Comparison of ENCODE assay signal across 8 cellular contexts in the genomic region with DNA sequence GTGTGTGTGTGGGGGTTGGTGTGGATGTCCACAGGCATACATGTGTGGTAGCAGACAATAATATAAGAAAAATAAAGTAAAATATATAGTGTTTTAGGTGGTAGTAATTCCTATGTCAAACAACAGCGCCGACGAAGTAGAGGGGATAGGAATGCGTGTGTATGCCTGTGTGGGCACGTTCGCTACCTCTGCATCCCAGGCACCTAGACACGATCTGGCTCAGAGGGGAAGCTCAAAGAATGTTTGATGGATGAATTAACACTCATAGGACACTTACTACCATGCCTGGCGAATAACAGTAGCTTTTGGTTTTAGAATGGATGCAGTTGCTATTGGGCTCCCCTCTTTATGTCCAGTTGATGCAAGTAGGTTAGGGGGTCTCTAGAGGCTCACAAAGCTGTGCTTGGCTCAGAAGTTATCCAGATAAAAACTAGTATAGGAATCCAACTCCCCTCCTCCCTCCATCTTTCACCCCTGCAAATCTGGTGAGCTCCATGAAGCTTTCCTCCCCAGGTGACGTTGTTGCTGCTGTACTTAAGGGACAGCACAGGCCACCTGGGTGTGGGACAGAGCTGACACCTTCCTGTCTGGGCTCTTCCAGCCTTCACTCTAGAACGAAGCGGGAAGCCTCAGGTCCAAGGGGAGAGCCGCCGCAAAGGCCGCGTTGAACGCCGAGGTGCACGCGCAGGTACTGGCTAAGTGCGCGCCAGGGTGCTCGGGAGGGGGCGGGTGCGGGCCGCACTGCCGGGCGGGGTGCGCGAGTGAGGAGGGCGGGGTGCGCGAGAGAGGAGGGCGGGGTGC.
DNase-seq lines count a peak whose midpoint lies in the region; ATAC-seq and TF ChIP-seq lines count a peak whose summit lies in the region.

No MANE protein-coding gene starts in this region.

- H3K27me3 ChIP-seq in OCI-LY3 (ENCODE audit: low read depth, low read length) (peaks cover 55% of the 10 kb centered on the region), tibial artery (no peaks in the 10 kb centered on the region)

- H3K27ac ChIP-seq in OCI-LY3 (ENCODE audit: low read length) (no peak overlapping the region), tibial artery (peak overlapping the region; percentile 55 to 77)

- H2AFZ ChIP-seq in OCI-LY3 (ENCODE audit: low read depth, low read length), result peak overlapping the region; percentile 83

- intact Hi-C loops in tibial artery (cut with DNase I; ENCODE audit: low total_unique reads), result loop anchor here (10.0 kb wide), 1 partner anchor 679 kb away; a partner anchor contains a TSS

- peaks cover 74% of the 10 kb centered on the region for H3K27me3 Mint-ChIP-seq in progenitor cell of endocrine pancreas

- H3K9ac ChIP-seq in OCI-LY3 (ENCODE audit: low read length), result peak overlapping the region; percentile 30; the same call in 1 of the 2 replicates

- no peaks in the 10 kb centered on the region for H3K79me2 ChIP-seq in OCI-LY3 (ENCODE audit: low read length)

- no peaks in the 10 kb centered on the region for H4K20me1 ChIP-seq in OCI-LY3 (ENCODE audit: insufficient read depth, low read length)

- H3K4me1 ChIP-seq in OCI-LY3 (ENCODE audit: low read length) (0 out of 2 replicates have a peak, but pooled peaks cover 3% of the 10 kb centered on the region), tibial artery (peaks cover 0 to 11% (median 8%) of the 10 kb centered on the region in 4 donors)

- H3K36me3 ChIP-seq in OCI-LY3 (replicated peaks; ENCODE audit: low read depth, low read length), result no peaks in the 10 kb centered on the region
- no peaks in the 10 kb centered on the region for H3K36me3 ChIP-seq in tibial artery

- H3K4me3 ChIP-seq in OCI-LY3 (ENCODE audit: low read length) (peak overlapping the region; percentile 78), tibial artery (peak overlapping the region; percentile 48 to 51)

- H3K4me2 ChIP-seq in OCI-LY3 (ENCODE audit: low read length), result peak overlapping the region; percentile 77

- peak; percentile 75 for DNase-seq in activated effector memory CD4-positive, alpha-beta T cell treated with Interleukin-2 at 50 U/mL for 16 hours
- DNase-seq in globus pallidus (ENCODE audit: low spot score), result peak; percentile 42
- no peak for DNase-seq in progenitor cell of endocrine pancreas (ENCODE audit: low spot score, unreplicated experiment)
- DNase-seq in tibial artery, result peak; percentile 49 to 78
- DNase-seq in epidermal melanocyte (ENCODE audit: insufficient read length, low spot score), result no peak

- no peaks in the 10 kb centered on the region for H3K9me3 ChIP-seq in OCI-LY3 (ENCODE audit: insufficient read depth, low read length)
- no peaks in the 10 kb centered on the region for H3K9me3 ChIP-seq in tibial artery

- H3K4me3 Mint-ChIP-seq in progenitor cell of endocrine pancreas (ENCODE audit: low read depth), result peak overlapping the region; percentile 77

- H3K36me3 Mint-ChIP-seq in progenitor cell of endocrine pancreas (ENCODE audit: insufficient read depth), result no peaks in the 10 kb centered on the region

- no peaks in the 10 kb centered on the region for H3K4me1 Mint-ChIP-seq in progenitor cell of endocrine pancreas (ENCODE audit: low read depth)

- peak overlapping the region; percentile 88 for H3K27ac Mint-ChIP-seq in progenitor cell of endocrine pancreas

- TF ChIP-seq CTCF in OCI-LY3 (IDR thresholded peaks at IDR 0.05; ENCODE audit: low read depth, low read length) (no peak), progenitor cell of endocrine pancreas (IDR thresholded peaks at IDR 0.05; ENCODE audit: unreplicated experiment) (no peak), tibial artery (IDR thresholded peaks at IDR 0.05) (no peak)

- ATAC-seq in GM21576 (IDR thresholded peaks at IDR 0.05; ENCODE audit: unreplicated experiment) (peak; percentile 35), GM21786 (IDR thresholded peaks at IDR 0.05; ENCODE audit: unreplicated experiment) (no peak)

- no peaks in the 10 kb centered on the region for H3K9me3 Mint-ChIP-seq in progenitor cell of endocrine pancreas (ENCODE audit: low read depth)

Comparison
In these comparisons a context has a peak if more than half of its experiments do, and no peak if none do; other contexts are left out.
1. DNase-seq: peak in activated effector memory CD4-positive, alpha-beta T cell treated with Interleukin-2 at 50 U/mL for 16 hours (single experiment), globus pallidus (single experiment) and tibial artery (2 of 2); none in progenitor cell of endocrine pancreas (single experiment) and epidermal melanocyte (single experiment).